In genomic region chr3:25428003-25428861, GRCh38 we compare ENCODE assay signal across 8 cellular contexts. TPM values are rescaled to one million over a fixed set of nuclear protein-coding genes. Genes with fewer than 3 reads are reported as not detected.
DNase-seq lines count a peak whose midpoint lies in the region; ATAC-seq and TF ChIP-seq lines count a peak whose summit lies in the region.

Gene RARB, plus strand, starts transcription at chr3:25428263. Its CDS starts 469 bp downstream, at chr3:25428732.

- H3K27me3 ChIP-seq in lower lobe of right lung (ENCODE audit: low read depth) (peaks cover 5% of the 10 kb centered on the region), thoracic aorta (replicated peaks; ENCODE audit: insufficient read depth) (no peaks in the 10 kb centered on the region)
- H3K27me3 ChIP-seq in CD4-positive, alpha-beta memory T cell (ENCODE audit: insufficient read depth, low read length), result peaks cover 4% of the 10 kb centered on the region

- peaks cover 3% of the 10 kb centered on the region for H3K27me3 Mint-ChIP-seq in endothelial cell (ENCODE audit: unreplicated experiment)
- H3K27me3 Mint-ChIP-seq in CD4-positive, alpha-beta memory T cell, result peaks cover 12 to 16% of the 10 kb centered on the region in 2 donors

- intact Hi-C loops in lower lobe of right lung (cut with DNase I), result no loop called here
- intact Hi-C loops in CD4-positive, alpha-beta memory T cell (cut with micrococcal nuclease), result no loop called here

- no peak within 1 kb of the TSS for H3K27ac Mint-ChIP-seq in endothelial cell (ENCODE audit: unreplicated experiment)
- no peak within 1 kb of the TSS for H3K27ac Mint-ChIP-seq in CD4-positive, alpha-beta memory T cell

- H3K4me3 Mint-ChIP-seq in endothelial cell (ENCODE audit: unreplicated experiment), result peak within 1 kb of the TSS; percentile 93
- peak within 1 kb of the TSS in 2 of 8 donors; percentile 2 to 9 for H3K4me3 Mint-ChIP-seq in CD4-positive, alpha-beta memory T cell

- H3K4me1 ChIP-seq in lower lobe of right lung (peaks cover 9% of the 10 kb centered on the region), thoracic aorta (ENCODE audit: control insufficient read depth in 1 of 2, low read depth in 2 of 2) (peaks cover 3 to 25% of the 10 kb centered on the region in 2 donors)
- H3K4me1 ChIP-seq in CD4-positive, alpha-beta memory T cell (ENCODE audit: insufficient read depth, low read length), result no peaks in the 10 kb centered on the region

- H3K36me3 ChIP-seq in lower lobe of right lung (no peaks in the 10 kb centered on the region), thoracic aorta (no peaks in the 10 kb centered on the region)
- no peaks in the 10 kb centered on the region for H3K36me3 ChIP-seq in CD4-positive, alpha-beta memory T cell (ENCODE audit: insufficient read depth, low read length)

- no peaks in the 10 kb centered on the region for H3K36me3 Mint-ChIP-seq in endothelial cell (ENCODE audit: low read depth, unreplicated experiment)
- H3K36me3 Mint-ChIP-seq in CD4-positive, alpha-beta memory T cell, result no peaks in the 10 kb centered on the region

- CTCF ChIA-PET in RWPE1 (lab: Yijun Ruan, JAX), result interaction anchor here (0.6 kb wide), 2 partner anchors 22 to 89 kb away, joined by 3 read pairs; no protein-coding TSS in a partner anchor
- CTCF ChIA-PET in CD4-positive, alpha-beta memory T cell (lab: Charles Lee; ENCODE audit: partially characterized antibody), result no interaction called here

- no peaks in the 10 kb centered on the region for H3K9me3 Mint-ChIP-seq in endothelial cell (ENCODE audit: unreplicated experiment)
- peaks cover 0 to 5% (median 0%) of the 10 kb centered on the region in 8 donors for H3K9me3 Mint-ChIP-seq in CD4-positive, alpha-beta memory T cell

- DNase-seq in EL, result peak; percentile 73
- peak; percentile 27 for DNase-seq in RWPE1 (ENCODE audit: low spot score)
- DNase-seq in endothelial cell (ENCODE audit: low spot score), result peak; percentile 39
- peak; percentile 56 for DNase-seq in lower lobe of right lung
- DNase-seq in thoracic aorta (ENCODE audit: low spot score), result peak; percentile 21
- DNase-seq in CD4-positive, alpha-beta memory T cell, result no peak

- ATAC-seq in HG02852 (IDR thresholded peaks at IDR 0.05; ENCODE audit: unreplicated experiment), result peak; percentile 50
- peak; percentile 86 to 89 for ATAC-seq in lower lobe of right lung
- peak; percentile 88 for ATAC-seq in thoracic aorta (ENCODE audit: insufficient number of reproducible peaks, low FRiP score, low read depth)
- ATAC-seq in HG03196 (IDR thresholded peaks at IDR 0.05; ENCODE audit: unreplicated experiment), result no peak

- H3K9me3 ChIP-seq in lower lobe of right lung (no peaks in the 10 kb centered on the region), thoracic aorta (no peaks in the 10 kb centered on the region)
- no peaks in the 10 kb centered on the region for H3K9me3 ChIP-seq in CD4-positive, alpha-beta memory T cell (ENCODE audit: control insufficient read depth in 1 of 2, low read length in 2 of 2)

- peaks cover 6% of the 10 kb centered on the region for H3K4me1 Mint-ChIP-seq in endothelial cell (ENCODE audit: unreplicated experiment)
- H3K4me1 Mint-ChIP-seq in CD4-positive, alpha-beta memory T cell, result peaks cover 0 to 4% (median 3%) of the 10 kb centered on the region in 4 donors

- TF ChIP-seq CTCF in RWPE1 (conservative IDR thresholded peaks at IDR 0.05; ENCODE audit: low read depth) (no peak), endothelial cell (IDR thresholded peaks at IDR 0.05; ENCODE audit: unreplicated experiment) (no peak), lower lobe of right lung (IDR thresholded peaks at IDR 0.05) (no peak), thoracic aorta (IDR thresholded peaks at IDR 0.05) (no peak)

- no peak within 1 kb of the TSS for H3K27ac ChIP-seq in RWPE1
- peak within 1 kb of the TSS; percentile 85 for H3K27ac ChIP-seq in lower lobe of right lung
- peak within 1 kb of the TSS; percentile 79 to 91 for H3K27ac ChIP-seq in thoracic aorta
- no peak within 1 kb of the TSS for H3K27ac ChIP-seq in CD4-positive, alpha-beta memory T cell (ENCODE audit: low read depth, low read length)

- peak within 1 kb of the TSS; percentile 60 for H3K4me3 ChIP-seq in lower lobe of right lung
- H3K4me3 ChIP-seq in thoracic aorta, result peak within 1 kb of the TSS; percentile 74
- H3K4me3 ChIP-seq in CD4-positive, alpha-beta memory T cell (ENCODE audit: low read length in 2 of 2), result no peak within 1 kb of the TSS

- POLR2A ChIA-PET in RWPE1 (lab: Yijun Ruan, JAX; ENCODE audit: low non-redundant PET), result no interaction called here
- POLR2A ChIA-PET in CD4-positive, alpha-beta memory T cell (lab: Charles Lee; ENCODE audit: partially characterized antibody), result no interaction called here

RNA-seq across cellular contexts. Expression of gene RARB, which starts in this region (rescaled TPM):
- total RNA-seq in endothelial cell (ENCODE audit: unreplicated experiment) (not detected), lower lobe of right lung (5.6 TPM), thoracic aorta (10 to 100 TPM in 1 of 2 donors, 1 to 10 TPM in 1; 3.8 to 12.3 TPM)
- total RNA-seq in CD4-positive, alpha-beta memory T cell, result not detected
- polyA plus RNA-seq in CD4-positive, alpha-beta memory T cell, result under 1 TPM in 1 of 2 donors, not detected in 1; 0.07 TPM

Comparison
In these comparisons a context has a peak if more than half of its experiments do, and no peak if none do; other contexts are left out.
1. Peak in DNase-seq in endothelial cell; RNA of the gene not detected or under 1 TPM.
2. DNase-seq: peak in EL (single experiment), RWPE1 (single experiment), lower lobe of right lung (single experiment) and thoracic aorta (single experiment); none in CD4-positive, alpha-beta memory T cell (0 of 5).
3. H3K27ac ChIP-seq: peak in lower lobe of right lung (single experiment) and thoracic aorta (2 of 2); none in RWPE1 (single experiment) and CD4-positive, alpha-beta memory T cell (single experiment).
4. H3K4me3 ChIP-seq: peak in lower lobe of right lung (single experiment) and thoracic aorta (single experiment); none in CD4-positive, alpha-beta memory T cell (0 of 2).